12 cellular contexts compared by ENCODE assay signal in the genomic region with DNA sequence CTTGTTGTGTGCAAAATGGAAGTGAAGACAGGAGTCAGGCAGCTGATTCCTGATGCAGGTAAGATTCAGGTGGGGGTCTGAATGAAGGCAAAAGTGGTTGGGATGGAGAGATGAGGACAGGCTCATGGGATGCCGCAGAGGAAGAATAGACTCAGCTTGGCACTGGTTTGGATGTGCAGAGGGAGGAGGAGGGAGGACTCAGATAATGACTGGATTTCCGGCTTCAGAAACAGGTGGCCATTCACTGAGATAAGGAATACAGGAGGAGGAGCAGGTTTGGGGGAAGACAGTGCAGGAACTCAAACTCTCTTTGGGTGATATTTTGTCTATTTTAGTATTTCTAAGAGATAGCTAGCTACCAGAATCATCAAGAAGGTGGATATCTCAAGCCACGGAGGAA. TPM values are rescaled to one million over a fixed set of nuclear protein-coding genes. Genes with fewer than 3 reads are reported as not detected.
"Had no signal": no experiment of that assay in that cellular context is flagged by ENCODE, and none has a peak within 500 bp of the region (broad histone marks: within the 10 kb centered on the region; RNA-seq: fewer than 3 reads in every experiment).

No MANE protein-coding gene starts in this region.

- H3K27ac ChIP-seq: GM23248 had no signal

- DNase-seq: GM23248, GOT3, H7, H9, HCEC 1CT, HFFc6 had no signal

- H3K4me2 ChIP-seq: GM23338 had no signal

- H3K4me1 ChIP-seq: HAP-1 had no signal

- ATAC-seq: GM23338, HCT116 had no signal

- H3K4me3 ChIP-seq: GM23248, GM23338, HAP-1 had no signal

- H2AFZ ChIP-seq: GM23248, GM23338 had no signal

- H3K9me3 ChIP-seq: HAP-1 had no signal

- FAIRE-seq: H1, H54 had no signal

- H3K36me3 ChIP-seq: HAP-1 had no signal

- H3K9ac ChIP-seq: GM23248 had no signal

RNA-seq across cellular contexts. Expression of gene RASSF10, which starts 19.2 kb away (rescaled TPM):
- total RNA-seq: GM23248, H4, HFFc6 had no signal
- polyA plus RNA-seq: GM23248 had no signal
